8 cellular contexts compared by ENCODE assay signal in the genomic region with DNA sequence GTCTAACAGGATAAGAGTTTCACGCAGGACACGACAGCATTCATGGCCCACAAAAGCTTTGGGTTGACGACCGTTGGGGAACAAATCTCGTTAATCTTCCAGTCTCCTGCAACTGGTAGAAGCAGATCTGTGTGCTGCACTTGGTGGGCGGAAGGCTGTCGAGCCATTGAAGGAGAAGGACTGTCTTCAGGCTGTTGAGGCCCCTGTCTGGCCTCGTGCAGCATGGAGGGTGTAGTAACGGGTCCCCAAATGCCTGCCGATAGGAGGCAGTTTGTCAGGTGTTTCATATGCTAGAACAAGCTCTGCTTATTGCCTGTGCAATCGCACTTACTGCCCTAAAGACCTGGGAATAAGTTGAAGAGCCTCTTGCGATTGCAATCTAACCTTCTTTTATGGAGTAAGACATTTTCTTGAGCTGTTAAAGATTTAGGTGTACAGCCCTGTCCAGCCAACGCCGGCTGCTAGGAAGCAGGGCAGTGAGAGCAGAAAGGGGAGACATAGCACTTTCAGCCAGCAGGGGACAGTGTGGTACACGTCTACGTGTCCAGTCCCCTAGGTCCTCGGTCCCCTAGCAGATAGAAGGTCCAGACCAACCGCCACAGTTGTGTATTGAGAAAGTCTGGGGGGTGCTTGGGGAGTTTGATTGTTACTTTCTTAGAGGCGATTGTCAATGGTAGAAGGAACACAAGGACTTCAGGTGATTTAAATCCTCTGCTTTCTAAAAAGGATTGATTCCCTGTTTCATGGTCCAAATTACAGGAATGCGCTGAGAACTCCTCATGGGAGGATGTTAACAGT.
DNase-seq lines count a peak whose midpoint lies in the region; ATAC-seq and TF ChIP-seq lines count a peak whose summit lies in the region.

No MANE protein-coding gene starts in this region.

- no peak overlapping the region for H3K27ac ChIP-seq in MM.1S (ENCODE audit: low read length)
- no peak overlapping the region for H3K27ac ChIP-seq in WERI-Rb-1

- H3K9me2 ChIP-seq in MM.1S (replicated peaks; ENCODE audit: insufficient read depth, low read length), result no peaks in the 10 kb centered on the region

- H3K4me3 ChIP-seq in MM.1S (ENCODE audit: low read length) (no peak overlapping the region), WERI-Rb-1 (ENCODE audit: low read depth, low read length) (no peak overlapping the region)

- DNase-seq in NCI-H524 (lab: John Stamatoyannopoulos, UW) (peak; percentile 9 to 59), NCI-H524 treated with DMSO at 0.1 percent for 48 hours (lab: John Stamatoyannopoulos, UW) (no peak), MM.1S (peak; percentile 61), WERI-Rb-1 (peak; percentile 74), globus pallidus (ENCODE audit: low spot score) (peak; percentile 27), pulmonary artery endothelial cell (ENCODE audit: low read depth, low spot score) (peak; percentile 13)

- no peaks in the 10 kb centered on the region for H4K20me1 ChIP-seq in MM.1S (ENCODE audit: insufficient read depth, low read length)

- no peak overlapping the region for H3K9ac ChIP-seq in MM.1S (ENCODE audit: low read length)

- no peaks in the 10 kb centered on the region for H3K79me2 ChIP-seq in MM.1S (ENCODE audit: low read length)

- H3K4me2 ChIP-seq in MM.1S (ENCODE audit: low read depth, low read length), result no peak overlapping the region

- ATAC-seq in HG03439 (IDR thresholded peaks at IDR 0.05; ENCODE audit: unreplicated experiment) (no peak), GM21360 (IDR thresholded peaks at IDR 0.05; ENCODE audit: unreplicated experiment) (no peak)

- 0 out of 2 replicates have a peak, but pooled peaks cover 11% of the 10 kb centered on the region for H3K4me1 ChIP-seq in MM.1S (ENCODE audit: low read length)

- H3K27me3 ChIP-seq in MM.1S (replicated peaks; ENCODE audit: insufficient read depth, low read length), result peaks cover 45% of the 10 kb centered on the region
- no peaks in the 10 kb centered on the region for H3K27me3 ChIP-seq in WERI-Rb-1 (ENCODE audit: insufficient read depth, low read depth, severe bottlenecking)

- no peaks in the 10 kb centered on the region for H3K36me3 ChIP-seq in MM.1S (replicated peaks; ENCODE audit: insufficient read depth, low read length)
- H3K36me3 ChIP-seq in WERI-Rb-1, result no peaks in the 10 kb centered on the region

- H3F3A ChIP-seq in MM.1S (ENCODE audit: insufficient read depth, low read length), result no peaks in the 10 kb centered on the region

- TF ChIP-seq CTCF in MM.1S (IDR thresholded peaks at IDR 0.05; ENCODE audit: low read length) (peak; percentile 84), WERI-Rb-1 (IDR thresholded peaks at IDR 0.05; ENCODE audit: low read depth, low read length) (peak; percentile 97)

- H2AFZ ChIP-seq in MM.1S (ENCODE audit: low read length), result no peak overlapping the region

- H3K9me3 ChIP-seq in MM.1S (replicated peaks; ENCODE audit: insufficient read depth, low read length), result no peaks in the 10 kb centered on the region
- H3K9me3 ChIP-seq in WERI-Rb-1 (ENCODE audit: severe bottlenecking), result peaks cover 2% of the 10 kb centered on the region
